14 cellular contexts compared by ENCODE assay signal in genomic region chr9:88460583-88461332, GRCh38.
A peak's percentile ranks its signal among the peaks of the same experiment; 100 is the strongest.
DNase-seq lines count a peak whose midpoint lies in the region; ATAC-seq and TF ChIP-seq lines count a peak whose summit lies in the region.
"Had no signal": no experiment of that assay in that cellular context is flagged by ENCODE, and none has a peak within 500 bp of the region (broad histone marks: within the 10 kb centered on the region; RNA-seq: fewer than 3 reads in every experiment).

No MANE protein-coding gene starts in this region.

- H3K14ac ChIP-seq in IMR-90 (replicated peaks; ENCODE audit: low read depth, low read length): peak overlapping the region; percentile 60

- ATAC-seq in IMR-90 (ENCODE audit: low read depth) (peak; percentile 21; the same call in 1 of the 2 replicates), SK-N-SH treated with all-trans-retinoic acid at 6 μM for 48 hours (no peak), GM21825 (IDR thresholded peaks at IDR 0.05; ENCODE audit: unreplicated experiment) (no peak), GM21526 (IDR thresholded peaks at IDR 0.05; ENCODE audit: low FRiP score, unreplicated experiment) (no peak)
- no peak for ATAC-seq in central memory CD8-positive, alpha-beta T cell (replicated peaks; ENCODE audit: extremely low read depth, poor library complexity, severe bottlenecking)
- ATAC-seq: left lung, upper lobe of right lung had no signal

- H3K79me1 ChIP-seq in IMR-90 (ENCODE audit: low read depth in 1 of 2, low read length in 2 of 2): peaks cover 44 to 50% of the 10 kb centered on the region in 2 experiments

- intact Hi-C loops in IMR-90 (cut with micrococcal nuclease): no loop called here

- peak overlapping the region; percentile 62 for H3K4ac ChIP-seq in IMR-90 (ENCODE audit: low read depth, low read length)

- dilution Hi-C loops in IMR-90 (cut with HindIII; ENCODE audit: low sequenced_read_pairs, unreplicated experiment): no loop called here

- no peaks in the 10 kb centered on the region for H3K27me3 Mint-ChIP-seq in central memory CD8-positive, alpha-beta T cell
- H3K27me3 Mint-ChIP-seq: IgD-negative memory B cell had no signal

- peak overlapping the region; percentile 63 for H3K23ac ChIP-seq in IMR-90 (ENCODE audit: low read depth, low read length)

- no peaks in the 10 kb centered on the region for H3K9me3 Mint-ChIP-seq in central memory CD8-positive, alpha-beta T cell
- H3K9me3 Mint-ChIP-seq: IgD-negative memory B cell had no signal

- TF ChIP-seq POLR2A in IMR-90 (IDR thresholded peaks at IDR 0.05; ENCODE audit: low read depth, low read length): no peak

- TF ChIP-seq CTCF in IMR-90 (conservative IDR thresholded peaks at IDR 0.05; ENCODE audit: low read depth, low read length) (no peak), osteoblast (IDR thresholded peaks at IDR 0.05; ENCODE audit: extremely low read depth, low read depth, low read length) (no peak)

- H3K9me3 ChIP-seq in IMR-90 (ENCODE audit: control insufficient read depth, insufficient read depth, low read length) (no peaks in the 10 kb centered on the region), osteoblast (ENCODE audit: low read depth, low read length) (no peaks in the 10 kb centered on the region)
- H3K9me3 ChIP-seq: A549, left lung, upper lobe of right lung had no signal

- CTCF ChIA-PET in IMR-90 (lab: Yijun Ruan, JAX): no interaction called here

- peak overlapping the region; percentile 32; the same call in 1 of the 2 replicates for H2BK120ac ChIP-seq in IMR-90 (ENCODE audit: low read depth, low read length)

- peaks cover 61% of the 10 kb centered on the region for H3K79me2 ChIP-seq in osteoblast (ENCODE audit: insufficient read depth, low read length)

- peak overlapping the region; percentile 26 for H2AK9ac ChIP-seq in IMR-90 (replicated peaks; ENCODE audit: low read depth, low read length, poor library complexity)

- no peak overlapping the region for H3K4me2 ChIP-seq in IMR-90 (ENCODE audit: low read depth, low read length)
- H3K4me2 ChIP-seq in osteoblast (ENCODE audit: insufficient read depth, low read length): peak overlapping the region; percentile 5
- H3K4me2 ChIP-seq: A549 had no signal

- peaks cover 7% of the 10 kb centered on the region for H3K4me1 ChIP-seq in IMR-90 (ENCODE audit: control insufficient read depth, insufficient read depth, low read length)
- peaks cover 36% of the 10 kb centered on the region for H3K4me1 ChIP-seq in osteoblast (ENCODE audit: insufficient read depth, low read length)
- H3K4me1 ChIP-seq: left lung, upper lobe of right lung had no signal

- peak overlapping the region in 1 of 2 experiments; percentile 8; a peak in 2 of 4 replicates for H4K8ac ChIP-seq in IMR-90 (ENCODE audit: low read depth in 2 of 2, low read length in 2 of 2)

- no peak overlapping the region for H3K27ac ChIP-seq in IMR-90 (ENCODE audit: insufficient read depth, low read length)
- peak overlapping the region; percentile 20 for H3K27ac ChIP-seq in osteoblast (ENCODE audit: low read depth, low read length)
- H3K27ac ChIP-seq: A549, left lung, upper lobe of right lung had no signal

- H3K36me3 ChIP-seq in IMR-90 (ENCODE audit: control insufficient read depth, insufficient read depth, low read length) (peaks cover 7% of the 10 kb centered on the region), osteoblast (ENCODE audit: insufficient read depth, low read length) (peaks cover 22% of the 10 kb centered on the region)

- DNase-seq in NCI-H2171 treated with DMSO at 0.1 percent for 48 hours (lab: John Stamatoyannopoulos, UW) (peak; percentile 69), NCI-H2171 (lab: John Stamatoyannopoulos, UW) (no peak), IMR-90 (no peak), osteoblast (ENCODE audit: insufficient read length, low spot score, missing footprints) (no peak)
- DNase-seq in central memory CD8-positive, alpha-beta T cell (ENCODE audit: low spot score in 2 of 2): no peak
- DNase-seq: DMS79 treated with DMSO at 0.1 percent for 48 hours, foreskin melanocyte, left lung, upper lobe of right lung had no signal

- H3K4me1 Mint-ChIP-seq in central memory CD8-positive, alpha-beta T cell: peaks cover 16% of the 10 kb centered on the region

- no peak overlapping the region for H2AFZ ChIP-seq in IMR-90 (replicated peaks; ENCODE audit: low read length, poor library complexity)
- no peak overlapping the region for H2AFZ ChIP-seq in osteoblast (ENCODE audit: low read length)

- no CpG with 5 or more reads among the region's 3 CpGs for WGBS in IMR-90 (ENCODE audit: extremely low coverage in 2 of 2, insufficient read length in 1 of 2), 2 experiments

- H4K20me1 ChIP-seq in IMR-90 (ENCODE audit: insufficient read depth, low read length): no peaks in the 10 kb centered on the region; the same call in 1 of the 2 replicates
- no peaks in the 10 kb centered on the region for H4K20me1 ChIP-seq in osteoblast (ENCODE audit: insufficient read depth, low read length)

- peak overlapping the region; percentile 25 for H3K27ac Mint-ChIP-seq in central memory CD8-positive, alpha-beta T cell (ENCODE audit: low read depth)
- H3K27ac Mint-ChIP-seq: IgD-negative memory B cell had no signal

- TF ChIP-seq RAD21 in IMR-90 (IDR thresholded peaks at IDR 0.05; ENCODE audit: low read length): no peak

- in situ Hi-C loops in IMR-90 (cut with MboI; ENCODE audit: low sequenced_read_pairs): no loop called here

- no peak overlapping the region for H3K56ac ChIP-seq in IMR-90 (ENCODE audit: extremely low read depth, insufficient read depth, low read length)

- peak overlapping the region; percentile 52 for H4K91ac ChIP-seq in IMR-90 (ENCODE audit: insufficient read depth, low read depth, low read length)

- H2AK5ac ChIP-seq in IMR-90 (ENCODE audit: low read depth, low read length): peak overlapping the region; percentile 38; the same call in 1 of the 2 replicates

- H3K36me3 Mint-ChIP-seq in central memory CD8-positive, alpha-beta T cell (ENCODE audit: insufficient read depth): peaks cover 9% of the 10 kb centered on the region

- H3K4me3 ChIP-seq in IMR-90 (ENCODE audit: insufficient read depth, low read depth, low read length): no peak overlapping the region
- no peak overlapping the region for H3K4me3 ChIP-seq in osteoblast (ENCODE audit: insufficient read depth, low read length)
- H3K4me3 ChIP-seq: A549, left lung, upper lobe of right lung had no signal

- POLR2A ChIA-PET in IMR-90 (lab: Charles Lee; ENCODE audit: unreplicated experiment): no interaction called here

- H2BK5ac ChIP-seq in IMR-90 (ENCODE audit: low read depth, low read length, poor library complexity, severe bottlenecking): peak overlapping the region; percentile 60

- H2BK20ac ChIP-seq in IMR-90 (ENCODE audit: low read depth, low read length): peak overlapping the region; percentile 60

- no peak overlapping the region for H3K9ac ChIP-seq in IMR-90 (ENCODE audit: low read depth, low read length)

- BruUV-seq in IMR-90 (replicated peaks; lab: Mats Ljungman, UMichigan): no TSS peak

- H3K9me1 ChIP-seq in IMR-90 (ENCODE audit: insufficient read depth, low read length): peaks cover 15% of the 10 kb centered on the region

- no peaks in the 10 kb centered on the region for H3K27me3 ChIP-seq in IMR-90 (ENCODE audit: control insufficient read depth, insufficient read depth, low read length)
- no peaks in the 10 kb centered on the region for H3K27me3 ChIP-seq in osteoblast (ENCODE audit: insufficient read depth, low read length)
- H3K27me3 ChIP-seq: left lung, upper lobe of right lung had no signal

- H3K18ac ChIP-seq in IMR-90 (ENCODE audit: low read depth, low read length): peak overlapping the region; percentile 11; the same call in 1 of the 2 replicates

- H4K5ac ChIP-seq in IMR-90 (ENCODE audit: low read depth, low read length): peak overlapping the region; percentile 38; the same call in 1 of the 2 replicates

- H2BK15ac ChIP-seq in IMR-90 (ENCODE audit: low read depth, low read length): no peak overlapping the region

- no peak overlapping the region for H3K4me3 Mint-ChIP-seq in central memory CD8-positive, alpha-beta T cell
- H3K4me3 Mint-ChIP-seq: IgD-negative memory B cell had no signal

TF ChIP-seq in IMR-90, 13 proteins besides CTCF, POLR2A, EP300 and RAD21:
- no peak for TF ChIP-seq MAZ (IDR thresholded peaks at IDR 0.05; ENCODE audit: borderline replicate concordance, low read depth, low read length)
- TF ChIP-seq SMC3 (IDR thresholded peaks at IDR 0.05; ENCODE audit: low read depth, low read length): no peak
- TF ChIP-seq NFE2L2 (IDR thresholded peaks at IDR 0.05; ENCODE audit: low read depth, low read length): no peak
- TF ChIP-seq FOS (IDR thresholded peaks at IDR 0.05; ENCODE audit: low read depth, low read length): no peak
- no peak for TF ChIP-seq RCOR1 (IDR thresholded peaks at IDR 0.05; ENCODE audit: insufficient replicate concordance, low read length)
- TF ChIP-seq BHLHE40 (IDR thresholded peaks at IDR 0.05; ENCODE audit: low read depth, low read length): no peak

TF ChIP-seq in SK-N-SH treated with all-trans-retinoic acid at 6 μM for 48 hours, 23 proteins besides CTCF, POLR2A, EP300 and RAD21:
- no peak for TF ChIP-seq ZFP3 (CRISPR knock-in tag; IDR thresholded peaks at IDR 0.05)
- TF ChIP-seq ZNF70 (CRISPR knock-in tag; IDR thresholded peaks at IDR 0.05): no peak
- TF ChIP-seq ZNF8 (CRISPR knock-in tag; IDR thresholded peaks at IDR 0.05): no peak
- TF ChIP-seq POU6F1 (CRISPR knock-in tag; IDR thresholded peaks at IDR 0.05; ENCODE audit: borderline replicate concordance, low read depth): no peak
- no peak for TF ChIP-seq RARB (CRISPR knock-in tag; IDR thresholded peaks at IDR 0.05)
- TF ChIP-seq CSDC2 (CRISPR knock-in tag; IDR thresholded peaks at IDR 0.05): no peak
- TF ChIP-seq ZFP30 (CRISPR knock-in tag; IDR thresholded peaks at IDR 0.05): no peak
- no peak for TF ChIP-seq TCF4 (CRISPR knock-in tag; IDR thresholded peaks at IDR 0.05; ENCODE audit: borderline replicate concordance)
